Comparison of ENCODE assay signal across 1 cellular context in the genomic region with DNA sequence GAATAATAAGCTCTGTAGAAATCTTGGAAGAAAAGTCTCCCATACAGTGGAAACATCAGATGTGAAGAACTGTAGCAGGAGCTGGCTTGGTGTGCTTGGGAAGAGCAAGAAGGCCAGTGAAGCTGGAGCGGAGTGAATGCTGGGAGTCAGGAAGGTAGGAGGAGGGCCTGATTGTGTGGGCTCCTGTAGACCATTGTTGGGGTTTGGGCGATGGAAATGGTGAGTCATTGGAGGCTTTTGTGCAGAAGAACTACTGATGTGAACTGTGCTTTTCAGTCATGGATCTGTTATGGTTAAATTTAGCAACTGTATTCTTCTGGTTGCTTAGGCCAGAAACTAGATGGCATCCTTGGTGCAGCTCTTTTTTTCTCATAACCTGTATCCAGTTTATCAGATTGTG.
TF ChIP-seq lines count a peak whose summit lies in the region.

No MANE protein-coding gene starts in this region.

TF ChIP-seq in endothelial cell of umbilical vein, 7 proteins besides CTCF, POLR2A, EP300 and RAD21:
- TF ChIP-seq FOS (IDR thresholded peaks at IDR 0.05; ENCODE audit: borderline replicate concordance, insufficient read depth, low read length): peak; percentile 35
- no peak for TF ChIP-seq GATA2 (IDR thresholded peaks at IDR 0.05; ENCODE audit: insufficient read depth, insufficient read length, low read depth, low read length)
- no peak for TF ChIP-seq POLR2AphosphoS5 (IDR thresholded peaks at IDR 0.05; ENCODE audit: insufficient read depth, low read depth, low read length)
- TF ChIP-seq MYC (IDR thresholded peaks at IDR 0.05; ENCODE audit: low read depth, low read length): no peak
- peak; percentile 32 for TF ChIP-seq JUN (IDR thresholded peaks at IDR 0.05; ENCODE audit: borderline replicate concordance, insufficient read depth, insufficient read length, low read depth)
- no peak for TF ChIP-seq EZH2 (IDR thresholded peaks at IDR 0.05; ENCODE audit: borderline replicate concordance, low read depth, low read length, severe bottlenecking)
- TF ChIP-seq, protein P1, sequence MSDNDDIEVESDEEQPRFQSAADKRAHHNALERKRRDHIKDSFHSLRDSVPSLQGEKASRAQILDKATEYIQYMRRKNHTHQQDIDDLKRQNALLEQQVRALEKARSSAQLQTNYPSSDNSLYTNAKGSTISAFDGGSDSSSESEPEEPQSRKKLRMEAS (IDR thresholded peaks at IDR 0.05; ENCODE audit: insufficient read depth, insufficient read length): no peak
